In the genomic region with DNA sequence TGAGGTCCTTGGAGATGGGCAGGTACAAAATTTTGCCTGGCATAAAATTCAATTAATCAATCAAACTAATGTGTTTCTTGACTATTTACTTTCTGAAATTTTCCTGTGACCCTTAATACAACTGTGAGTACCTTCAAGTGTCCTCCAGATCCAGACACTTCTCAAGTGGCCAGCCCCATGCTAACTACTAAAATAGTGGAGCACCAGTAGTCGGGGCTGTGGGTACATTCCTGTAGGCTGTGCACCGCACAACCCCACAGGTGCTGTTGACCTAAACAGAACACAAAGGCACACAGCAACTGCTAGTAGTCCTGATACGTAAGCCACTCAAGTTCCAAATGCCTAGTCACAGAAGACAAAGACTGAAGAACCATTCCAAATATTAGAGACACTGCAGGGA, we compare ENCODE assay signal across 1 cellular context.
TF ChIP-seq lines count a peak whose summit lies in the region.

No MANE protein-coding gene starts in this region.

TF ChIP-seq in HepG2, 621 proteins besides CTCF, POLR2A, EP300 and RAD21:
- TF ChIP-seq, protein P1, sequence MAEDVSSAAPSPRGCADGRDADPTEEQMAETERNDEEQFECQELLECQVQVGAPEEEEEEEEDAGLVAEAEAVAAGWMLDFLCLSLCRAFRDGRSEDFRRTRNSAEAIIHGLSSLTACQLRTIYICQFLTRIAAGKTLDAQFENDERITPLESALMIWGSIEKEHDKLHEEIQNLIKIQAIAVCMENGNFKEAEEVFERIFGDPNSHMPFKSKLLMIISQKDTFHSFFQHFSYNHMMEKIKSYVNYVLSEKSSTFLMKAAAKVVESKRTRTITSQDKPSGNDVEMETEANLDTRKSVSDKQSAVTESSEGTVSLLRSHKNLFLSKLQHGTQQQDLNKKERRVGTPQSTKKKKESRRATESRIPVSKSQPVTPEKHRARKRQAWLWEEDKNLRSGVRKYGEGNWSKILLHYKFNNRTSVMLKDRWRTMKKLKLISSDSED (CRISPR knock-in tag; IDR thresholded peaks at IDR 0.05), result no peak
- TF ChIP-seq CENPT (CRISPR knock-in tag; IDR thresholded peaks at IDR 0.05; ENCODE audit: low read depth), result no peak
- no peak for TF ChIP-seq ZNF136 (CRISPR knock-in tag; IDR thresholded peaks at IDR 0.05; ENCODE audit: low read depth)
- TF ChIP-seq CHD4 (IDR thresholded peaks at IDR 0.05; ENCODE audit: borderline replicate concordance, low read length), result no peak
- TF ChIP-seq, protein P2, sequence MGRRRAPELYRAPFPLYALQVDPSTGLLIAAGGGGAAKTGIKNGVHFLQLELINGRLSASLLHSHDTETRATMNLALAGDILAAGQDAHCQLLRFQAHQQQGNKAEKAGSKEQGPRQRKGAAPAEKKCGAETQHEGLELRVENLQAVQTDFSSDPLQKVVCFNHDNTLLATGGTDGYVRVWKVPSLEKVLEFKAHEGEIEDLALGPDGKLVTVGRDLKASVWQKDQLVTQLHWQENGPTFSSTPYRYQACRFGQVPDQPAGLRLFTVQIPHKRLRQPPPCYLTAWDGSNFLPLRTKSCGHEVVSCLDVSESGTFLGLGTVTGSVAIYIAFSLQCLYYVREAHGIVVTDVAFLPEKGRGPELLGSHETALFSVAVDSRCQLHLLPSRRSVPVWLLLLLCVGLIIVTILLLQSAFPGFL (CRISPR knock-in tag; IDR thresholded peaks at IDR 0.05), result no peak
- no peak for TF ChIP-seq KLF11 (CRISPR knock-in tag; IDR thresholded peaks at IDR 0.05)
- no peak for TF ChIP-seq ISL2 (CRISPR knock-in tag; IDR thresholded peaks at IDR 0.05)
- no peak for TF ChIP-seq SKI (IDR thresholded peaks at IDR 0.05; ENCODE audit: partially characterized antibody)
